ENCODE assay signal across 8 cellular contexts in genomic region chr11:35943294-35943693, GRCh38. TPM values are rescaled to one million over a fixed set of nuclear protein-coding genes. Genes with fewer than 3 reads are reported as not detected.
DNase-seq lines count a peak whose midpoint lies in the region; ATAC-seq and TF ChIP-seq lines count a peak whose summit lies in the region.

No MANE protein-coding gene starts in this region.

- no peak for ATAC-seq in activated T-cell treated with anti-CD3 and anti-CD28 coated beads, Interleukin-2, amount 50 U/mL, for 72 hours (replicated peaks in 1 of 2)
- ATAC-seq in lower lobe of right lung: peak in 1 of 2 donors; percentile 6
- no peak for ATAC-seq in HG02970 (IDR thresholded peaks at IDR 0.05; ENCODE audit: low FRiP score, unreplicated experiment)
- ATAC-seq in HG03457 (IDR thresholded peaks at IDR 0.05; ENCODE audit: unreplicated experiment): no peak

- peak overlapping the region; percentile 88 to 92 for H3K4me3 Mint-ChIP-seq in activated T-cell treated with anti-CD3 and anti-CD28 coated beads, Interleukin-2, amount 50 U/mL, for 72 hours

- H3K9me3 ChIP-seq in ascending aorta (no peaks in the 10 kb centered on the region), lower lobe of right lung (no peaks in the 10 kb centered on the region), transverse colon (no peaks in the 10 kb centered on the region)

- no peaks in the 10 kb centered on the region for H3K36me3 ChIP-seq in ascending aorta
- H3K36me3 ChIP-seq in lower lobe of right lung: no peaks in the 10 kb centered on the region
- no peaks in the 10 kb centered on the region for H3K36me3 ChIP-seq in transverse colon

- H3K4me3 ChIP-seq in ascending aorta (peak overlapping the region; percentile 73 to 82), lower lobe of right lung (peak overlapping the region; percentile 60), transverse colon (peak overlapping the region; percentile 11 to 58 (median 48))

- H3K9me3 Mint-ChIP-seq in activated T-cell treated with anti-CD3 and anti-CD28 coated beads, Interleukin-2, amount 50 U/mL, for 72 hours: no peaks in the 10 kb centered on the region

- peaks cover 15% of the 10 kb centered on the region for H3K4me1 Mint-ChIP-seq in activated T-cell treated with anti-CD3 and anti-CD28 coated beads, Interleukin-2, amount 50 U/mL, for 72 hours (ENCODE audit: low read depth)

- no peak for TF ChIP-seq POLR2A in transverse colon (IDR thresholded peaks at IDR 0.05)

- no peak overlapping the region for H3K27ac Mint-ChIP-seq in activated T-cell treated with anti-CD3 and anti-CD28 coated beads, Interleukin-2, amount 50 U/mL, for 72 hours

- peaks cover 0 to 3% of the 10 kb centered on the region in 2 donors for H3K4me1 ChIP-seq in ascending aorta
- peaks cover 9% of the 10 kb centered on the region for H3K4me1 ChIP-seq in lower lobe of right lung
- H3K4me1 ChIP-seq in transverse colon: peaks cover 3 to 15% (median 12%) of the 10 kb centered on the region in 4 donors

- H3K36me3 Mint-ChIP-seq in activated T-cell treated with anti-CD3 and anti-CD28 coated beads, Interleukin-2, amount 50 U/mL, for 72 hours (ENCODE audit: insufficient read depth in 2 of 2): no peaks in the 10 kb centered on the region

- WGBS in transverse colon (ENCODE audit: low coverage in 1 of 2), 2 donors: 24 to 30% methylated on average over 8 to 9 of the region's 9 CpGs

- no peak for DNase-seq in activated T-cell treated with anti-CD3 and anti-CD28 coated beads, Interleukin-2, amount 50 U/mL, for 72 hours
- DNase-seq in activated T-cell treated with anti-CD3 and anti-CD28 coated beads, Interleukin-2, amount 50 U/mL, for 48 hours: no peak
- DNase-seq in ascending aorta (ENCODE audit: low spot score in 2 of 2): no peak
- DNase-seq in lower lobe of right lung: no peak
- no peak for DNase-seq in transverse colon
- no peak for DNase-seq in GOT3 (lab: John Stamatoyannopoulos, UW)

- peak overlapping the region; percentile 35 to 43 for H3K27ac ChIP-seq in ascending aorta
- peak overlapping the region; percentile 14 for H3K27ac ChIP-seq in lower lobe of right lung
- peak overlapping the region; percentile 62 to 74 (median 64) for H3K27ac ChIP-seq in transverse colon

- TF ChIP-seq CTCF in ascending aorta (IDR thresholded peaks at IDR 0.05) (no peak), lower lobe of right lung (IDR thresholded peaks at IDR 0.05) (no peak), transverse colon (IDR thresholded peaks at IDR 0.05) (no peak)

- no peaks in the 10 kb centered on the region for H3K27me3 ChIP-seq in ascending aorta
- H3K27me3 ChIP-seq in lower lobe of right lung (ENCODE audit: low read depth): no peaks in the 10 kb centered on the region
- peaks cover 16% of the 10 kb centered on the region for H3K27me3 ChIP-seq in transverse colon

- in situ Hi-C loops in transverse colon (cut with MboI; ENCODE audit: low pct_ligation_motif_present in 1 of 4, low pct_unique_long_range_greater_than_20kb in 1 of 4, low sequenced_read_pairs in 3 of 4): no loop called here

- intact Hi-C loops in ascending aorta (cut with DNase I): loop anchor here (5.0 to 10.0 kb wide), 3 partner anchors 64 to 328 kb away; partner anchors contain the start of gene FJX1
- intact Hi-C loops in lower lobe of right lung (cut with DNase I): no loop called here
- intact Hi-C loops in transverse colon (cut with DNase I; ENCODE audit: low total_unique reads): loop anchor here (5.0 to 10.0 kb wide), 2 partner anchors 182 to 749 kb away; no protein-coding TSS in a partner anchor

- peaks cover 61% of the 10 kb centered on the region for H3K27me3 Mint-ChIP-seq in activated T-cell treated with anti-CD3 and anti-CD28 coated beads, Interleukin-2, amount 50 U/mL, for 72 hours (ENCODE audit: low read depth)

- no peak for TF ChIP-seq EP300 in transverse colon (IDR thresholded peaks at IDR 0.05; ENCODE audit: low read depth)

RNA-seq across cellular contexts. Expression of gene LDLRAD3, which starts 0.6 kb away (rescaled TPM):
- total RNA-seq in activated T-cell treated with anti-CD3 and anti-CD28 coated beads, Interleukin-2, amount 50 U/mL, for 72 hours: not detected
- total RNA-seq in ascending aorta (21.6 TPM), lower lobe of right lung (7.7 TPM), transverse colon (10 to 100 TPM in 1 of 4 donors, 1 to 10 TPM in 2, under 1 TPM in 1; 0.37 to 43.2 (median 3.7) TPM)

Comparison
In these comparisons a context has a peak if more than half of its experiments do, and no peak if none do; other contexts are left out.
1. H3K27ac ChIP-seq: peak in every context shown above with its lines; median percentile 64 in transverse colon; 39 in ascending aorta; 14 in lower lobe of right lung.